1 cellular context compared by ENCODE assay signal in the genomic region with DNA sequence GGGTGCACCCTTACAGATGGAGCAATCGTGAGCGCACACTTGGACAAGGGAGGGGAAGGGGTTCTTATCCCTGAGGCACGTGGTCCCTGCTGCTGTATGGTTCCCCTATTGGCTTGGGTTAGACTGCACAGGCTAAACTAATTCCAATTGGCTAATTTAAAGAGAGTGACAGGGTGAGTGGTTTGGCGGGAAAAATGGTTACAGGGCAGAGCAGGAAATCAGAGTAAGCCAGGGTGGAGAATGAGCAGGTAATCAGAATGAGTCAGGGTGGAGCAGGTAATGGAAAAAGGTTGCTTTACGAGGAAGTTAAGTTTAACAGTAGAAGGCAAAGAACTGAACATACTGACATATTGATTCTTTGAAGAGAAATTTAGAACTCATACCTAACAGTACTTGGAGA. TPM values are rescaled to one million over a fixed set of nuclear protein-coding genes. Genes with fewer than 3 reads are reported as not detected.
"Had no signal": no experiment of that assay in that cellular context is flagged by ENCODE, and none has a peak within 500 bp of the region (broad histone marks: within the 10 kb centered on the region; RNA-seq: fewer than 3 reads in every experiment).

No MANE protein-coding gene starts in this region.

RNA-seq across cellular contexts. Expression of a gene that starts 49.8 kb away (rescaled TPM):
- total RNA-seq: NCI-H460 had no signal
